8 cellular contexts compared by ENCODE assay signal in genomic region chr1:235888119-235888643, GRCh38. TPM values are rescaled to one million over a fixed set of nuclear protein-coding genes. Genes with fewer than 3 reads are reported as not detected.
DNase-seq lines count a peak whose midpoint lies in the region; ATAC-seq and TF ChIP-seq lines count a peak whose summit lies in the region.

No MANE protein-coding gene starts in this region.

- H3K4me3 Mint-ChIP-seq in activated T-helper 17 cell treated with anti-CD3 and anti-CD28 coated beads, Interleukin-2, amount 50 U/mL, for 72 hours, result peak overlapping the region; percentile 55
- H3K4me3 Mint-ChIP-seq in type B pancreatic cell, result no peak overlapping the region

- H3K27me3 Mint-ChIP-seq in activated T-helper 17 cell treated with anti-CD3 and anti-CD28 coated beads, Interleukin-2, amount 50 U/mL, for 72 hours, result no peaks in the 10 kb centered on the region
- no peaks in the 10 kb centered on the region for H3K27me3 Mint-ChIP-seq in type B pancreatic cell

- TF ChIP-seq CTCF in type B pancreatic cell (conservative IDR thresholded peaks at IDR 0.05), result no peak

- DNase-seq in stimulated activated CD8-positive, alpha-beta memory T cell treated with anti-CD3 and anti-CD28 coated beads, Interleukin-4, amount 100 ng/mL, for 48 hours, result peak; percentile 67
- DNase-seq in iPS-NIHi7 (ENCODE audit: extremely low spot score) (no peak), type B pancreatic cell (ENCODE audit: extremely low spot score, unreplicated experiment) (no peak), HCEC 1CT (no peak), ureter (ENCODE audit: low spot score) (no peak)

- H3K36me3 Mint-ChIP-seq in activated T-helper 17 cell treated with anti-CD3 and anti-CD28 coated beads, Interleukin-2, amount 50 U/mL, for 72 hours (ENCODE audit: low read depth), result no peaks in the 10 kb centered on the region
- no peaks in the 10 kb centered on the region for H3K36me3 Mint-ChIP-seq in type B pancreatic cell

- H3K9me3 Mint-ChIP-seq in activated T-helper 17 cell treated with anti-CD3 and anti-CD28 coated beads, Interleukin-2, amount 50 U/mL, for 72 hours, result no peaks in the 10 kb centered on the region
- H3K9me3 Mint-ChIP-seq in type B pancreatic cell, result no peaks in the 10 kb centered on the region

- peak overlapping the region; percentile 71 for H3K27ac Mint-ChIP-seq in activated T-helper 17 cell treated with anti-CD3 and anti-CD28 coated beads, Interleukin-2, amount 50 U/mL, for 72 hours
- H3K27ac Mint-ChIP-seq in type B pancreatic cell, result no peak overlapping the region

- ATAC-seq in GM19463 (IDR thresholded peaks at IDR 0.05; ENCODE audit: unreplicated experiment), result peak; percentile 60
- ATAC-seq in HG03342 (IDR thresholded peaks at IDR 0.05; ENCODE audit: unreplicated experiment), result peak; percentile 76
- ATAC-seq in activated T-helper 17 cell treated with anti-CD3 and anti-CD28 coated beads, Interleukin-2, amount 50 U/mL, for 72 hours (replicated peaks), result peak; percentile 80

- peaks cover 27% of the 10 kb centered on the region for H3K4me1 Mint-ChIP-seq in activated T-helper 17 cell treated with anti-CD3 and anti-CD28 coated beads, Interleukin-2, amount 50 U/mL, for 72 hours
- H3K4me1 Mint-ChIP-seq in type B pancreatic cell (ENCODE audit: unreplicated experiment), result peaks cover 8% of the 10 kb centered on the region

RNA-seq across cellular contexts. Expression of gene LYST, which starts 21.5 kb away (rescaled TPM):
- total RNA-seq in activated T-helper 17 cell treated with anti-CD3 and anti-CD28 coated beads, Interleukin-2, amount 50 U/mL, for 72 hours, result 10 to 100 TPM; 19.8 to 41.2 TPM
- 9.1 and 9.7 TPM in 2 replicates for total RNA-seq in type B pancreatic cell (ENCODE audit: low replicate concordance)
- total RNA-seq in ureter, result 66.1 TPM
